10 cellular contexts compared by ENCODE assay signal in the genomic region with DNA sequence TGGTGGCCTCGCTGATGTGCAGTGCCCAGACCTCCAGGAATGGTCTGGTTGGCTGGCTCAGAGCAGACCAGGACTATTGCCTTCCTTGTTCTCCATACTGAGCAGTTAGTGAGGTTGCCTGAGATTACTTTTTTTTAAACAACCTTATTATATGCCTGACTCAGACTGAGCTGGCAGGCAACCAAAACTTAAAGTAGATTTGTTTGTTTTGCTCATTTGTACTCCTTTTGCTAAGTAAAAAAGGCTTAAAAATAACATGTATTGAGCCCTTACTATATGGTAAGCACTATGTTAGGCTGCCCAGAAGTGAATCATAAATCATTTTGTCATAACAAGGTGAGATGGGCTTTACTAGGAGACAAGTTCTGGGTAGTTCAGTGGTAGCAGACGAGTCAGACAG.
DNase-seq lines count a peak whose midpoint lies in the region; ATAC-seq, FAIRE-seq and TF ChIP-seq lines count a peak whose summit lies in the region.
"Had no signal": no experiment of that assay in that cellular context is flagged by ENCODE, and none has a peak within 500 bp of the region (broad histone marks: within the 10 kb centered on the region; RNA-seq: fewer than 3 reads in every experiment).

No MANE protein-coding gene starts in this region.

- H3K4me3 ChIP-seq in cardiac muscle cell (no peak overlapping the region), left ventricle myocardium inferior (no peak overlapping the region), thoracic aorta (no peak overlapping the region)

- intact Hi-C loops in left ventricle myocardium inferior (cut with micrococcal nuclease): no loop called here

- H3K27ac ChIP-seq in cardiac muscle cell: peak overlapping the region; percentile 16
- no peak overlapping the region for H3K27ac ChIP-seq in left ventricle myocardium inferior (replicated peaks)
- peak overlapping the region; percentile 6 to 47 for H3K27ac ChIP-seq in thoracic aorta
- H3K27ac ChIP-seq: parathyroid adenoma had no signal

- H3K9me3 ChIP-seq in cardiac muscle cell (ENCODE audit: low read depth) (no peaks in the 10 kb centered on the region), left ventricle myocardium inferior (replicated peaks) (no peaks in the 10 kb centered on the region), thoracic aorta (no peaks in the 10 kb centered on the region)

- FAIRE-seq in urothelium cell line (lab: Jason Lieb, UNC): no peak
- FAIRE-seq: GM19239 had no signal

- no peak for TF ChIP-seq CTCF in cardiac muscle cell (IDR thresholded peaks at IDR 0.05; ENCODE audit: low read depth, low read length)
- TF ChIP-seq CTCF in left ventricle myocardium inferior (IDR thresholded peaks at IDR 0.05; ENCODE audit: borderline replicate concordance): no peak
- no peak for TF ChIP-seq CTCF in thoracic aorta (IDR thresholded peaks at IDR 0.05)

- peak; percentile 71 for ATAC-seq in thoracic aorta (ENCODE audit: insufficient number of reproducible peaks, low FRiP score, low read depth)

- peaks cover 51% of the 10 kb centered on the region for H3K36me3 ChIP-seq in cardiac muscle cell
- peaks cover 24% of the 10 kb centered on the region for H3K36me3 ChIP-seq in left ventricle myocardium inferior
- peaks cover 17% of the 10 kb centered on the region for H3K36me3 ChIP-seq in thoracic aorta

- peak in 1 of 2 donors; percentile 87 for DNase-seq in cardiac muscle cell (ENCODE audit: low read depth in 1 of 2, low spot score in 1 of 2)
- no peak for DNase-seq in left ventricle myocardium inferior
- peak; percentile 21 for DNase-seq in T1000 (lab: John Stamatoyannopoulos, UW)
- DNase-seq in foreskin melanocyte: peak; percentile 6
- DNase-seq in thoracic aorta (ENCODE audit: low spot score): no peak
- no peak for DNase-seq in urothelium cell line (ENCODE audit: low spot score)
- DNase-seq in T-helper 9 cell: no peak
- no peak for DNase-seq in globus pallidus (ENCODE audit: low spot score)

- H3K27me3 ChIP-seq in cardiac muscle cell (no peaks in the 10 kb centered on the region), left ventricle myocardium inferior (ENCODE audit: low read depth) (no peaks in the 10 kb centered on the region), thoracic aorta (replicated peaks; ENCODE audit: insufficient read depth) (no peaks in the 10 kb centered on the region)

- H3K4me1 ChIP-seq in cardiac muscle cell (ENCODE audit: low read depth) (no peaks in the 10 kb centered on the region), left ventricle myocardium inferior (peaks cover 60% of the 10 kb centered on the region), thoracic aorta (ENCODE audit: control insufficient read depth in 1 of 2, low read depth in 2 of 2) (peaks cover 22 to 42% of the 10 kb centered on the region in 2 donors)

Comparison
In these comparisons a context has a peak if more than half of its experiments do, and no peak if none do; other contexts are left out.
1. DNase-seq: peak in T1000 (single experiment) and foreskin melanocyte (single experiment); none in left ventricle myocardium inferior (single experiment), thoracic aorta (single experiment), urothelium cell line (single experiment), T-helper 9 cell (single experiment) and globus pallidus (single experiment).